ENCODE assay signal across 20 cellular contexts in genomic region chr5:54832846-54833245, GRCh38.
DNase-seq lines count a peak whose midpoint lies in the region; ATAC-seq, FAIRE-seq and TF ChIP-seq lines count a peak whose summit lies in the region.
"Had no signal": no experiment of that assay in that cellular context is flagged by ENCODE, and none has a peak within 500 bp of the region (broad histone marks: within the 10 kb centered on the region; RNA-seq: fewer than 3 reads in every experiment).

No MANE protein-coding gene starts in this region.

- peaks cover 0 to 32% (median 2%) of the 10 kb centered on the region in 4 donors for H3K4me1 ChIP-seq in right lobe of liver
- no peaks in the 10 kb centered on the region for H3K4me1 ChIP-seq in HepG2 (ENCODE audit: insufficient read depth, low read length)
- peaks cover 3% of the 10 kb centered on the region for H3K4me1 ChIP-seq in parathyroid adenoma
- H3K4me1 ChIP-seq: uterus had no signal

- H3K36me3 ChIP-seq in right lobe of liver (no peaks in the 10 kb centered on the region), HepG2 (replicated peaks in 1 of 2; ENCODE audit: control insufficient read depth in 1 of 2, insufficient read depth in 2 of 2, low read length in 2 of 2) (no peaks in the 10 kb centered on the region), parathyroid adenoma (ENCODE audit: control insufficient read depth, insufficient read depth, low read length) (no peaks in the 10 kb centered on the region)
- H3K36me3 ChIP-seq: heart left ventricle, pancreas, uterus had no signal

- ATAC-seq in right lobe of liver, result peak in 3 of 4 donors; percentile 32 to 43 (median 38)
- ATAC-seq in HepG2, result no peak
- ATAC-seq in GM21619 (IDR thresholded peaks at IDR 0.05; ENCODE audit: unreplicated experiment), result no peak
- no peak for ATAC-seq in GM18868 (IDR thresholded peaks at IDR 0.05; ENCODE audit: unreplicated experiment)
- ATAC-seq: heart left ventricle had no signal

- BruUV-seq in HepG2 (replicated peaks; lab: Mats Ljungman, UMichigan), result no TSS peak

- no peaks in the 10 kb centered on the region for H3K36me3 Mint-ChIP-seq in activated naive CD8-positive, alpha-beta T cell treated with anti-CD3 and anti-CD28 coated beads for 36 hours

- WGBS in right lobe of liver (ENCODE audit: insufficient coverage, low coverage, low lambda C conversion rate, missing lambda C conversion rate), result 54% methylated on average over 6 of the region's 6 CpGs
- WGBS in HepG2 (ENCODE audit: low lambda C conversion rate), result 59% methylated on average over 6 of the region's 6 CpGs

- TF ChIP-seq POLR2A in right lobe of liver (IDR thresholded peaks at IDR 0.05), result no peak
- TF ChIP-seq POLR2A in HepG2 (IDR thresholded peaks at IDR 0.05; ENCODE audit: insufficient read depth in 1 of 2, low read depth in 2 of 2, low read length in 2 of 2), result no peak

- no peak overlapping the region for H3K27ac ChIP-seq in right lobe of liver
- H3K27ac ChIP-seq in HepG2 (ENCODE audit: extremely low read length, insufficient read depth, low read length), result no peak overlapping the region
- H3K27ac ChIP-seq in parathyroid adenoma, result no peak overlapping the region
- H3K27ac ChIP-seq: GM23248, pancreas, uterus had no signal

- H3K27me3 Mint-ChIP-seq in activated naive CD8-positive, alpha-beta T cell treated with anti-CD3 and anti-CD28 coated beads for 36 hours, result peaks cover 7% of the 10 kb centered on the region

- H3K27ac Mint-ChIP-seq in activated naive CD8-positive, alpha-beta T cell treated with anti-CD3 and anti-CD28 coated beads for 36 hours, result no peak overlapping the region
- H3K27ac Mint-ChIP-seq: T-helper 2 cell treated with Interferon-gamma antibody and Interleukin-4, amounts not matched to agents 5 μg/mL and 100 μg/mL, for 36 hours had no signal

- intact Hi-C loops in right lobe of liver (cut with DNase I) (no loop called here), HepG2 (cut with micrococcal nuclease; ENCODE audit: unreplicated experiment) (no loop called here)

- CTCF ChIA-PET in HepG2 (lab: Yijun Ruan, JAX; ENCODE audit: low intra/inter-chr PET ratio, low total read pairs), result no interaction called here

- no peak overlapping the region for H3K9ac ChIP-seq in HepG2 (ENCODE audit: insufficient read depth, low read depth, low read length)
- no peak overlapping the region for H3K9ac ChIP-seq in parathyroid adenoma
- H3K9ac ChIP-seq: GM23248 had no signal

- in situ Hi-C loops in HepG2 (cut with HindIII; ENCODE audit: extremely low pct_ligation_motif_present, low pct_unique_long_range_greater_than_20kb), result no loop called here

- no peak overlapping the region for H3K4me3 ChIP-seq in right lobe of liver
- no peak overlapping the region for H3K4me3 ChIP-seq in HepG2 (replicated peaks in 1 of 3; ENCODE audit: insufficient read depth in 1 of 3, low read depth in 2 of 3, low read length in 3 of 3)
- no peak overlapping the region for H3K4me3 ChIP-seq in parathyroid adenoma (ENCODE audit: low read depth, low read length)
- H3K4me3 ChIP-seq: GM23248, heart left ventricle, pancreas, uterus had no signal

- no peak for TF ChIP-seq RAD21 in HepG2 (CRISPR knock-in tag; IDR thresholded peaks at IDR 0.05)

- POLR2A ChIA-PET in HepG2 (lab: Yijun Ruan, JAX), result no interaction called here

- H3K9me3 Mint-ChIP-seq in activated naive CD8-positive, alpha-beta T cell treated with anti-CD3 and anti-CD28 coated beads for 36 hours, result no peaks in the 10 kb centered on the region
- H3K9me3 Mint-ChIP-seq: T-helper 2 cell treated with Interferon-gamma antibody and Interleukin-4, amounts not matched to agents 5 μg/mL and 100 μg/mL, for 36 hours had no signal

- FAIRE-seq in HepG2 (lab: Jason Lieb, UNC), result no peak
- FAIRE-seq: kidney, pancreas had no signal

- TF ChIP-seq EP300 in HepG2 (IDR thresholded peaks at IDR 0.05; ENCODE audit: low read depth in 2 of 2, low read length in 2 of 2) (no peak), HepG2 (CRISPR knock-in tag; IDR thresholded peaks at IDR 0.05; ENCODE audit: borderline replicate concordance) (no peak)

- H3K27me3 ChIP-seq in right lobe of liver (no peaks in the 10 kb centered on the region), HepG2 (ENCODE audit: control insufficient read depth in 1 of 2, insufficient read depth in 2 of 2, low read length in 2 of 2) (no peaks in the 10 kb centered on the region), parathyroid adenoma (ENCODE audit: control insufficient read depth, insufficient read depth, low read length) (no peaks in the 10 kb centered on the region)
- H3K27me3 ChIP-seq: heart left ventricle, pancreas, uterus had no signal

- TF ChIP-seq CTCF in right lobe of liver (IDR thresholded peaks at IDR 0.05), result no peak
- no peak for TF ChIP-seq CTCF in HepG2 (CRISPR knock-in tag; IDR thresholded peaks at IDR 0.05)
- no peak for TF ChIP-seq CTCF in parathyroid adenoma (IDR thresholded peaks at IDR 0.05)

- H3K79me2 ChIP-seq in HepG2 (ENCODE audit: insufficient read depth, low read length), result no peaks in the 10 kb centered on the region
- H3K79me2 ChIP-seq in parathyroid adenoma, result no peaks in the 10 kb centered on the region

- H4K20me1 ChIP-seq in HepG2 (ENCODE audit: insufficient read depth, low read length), result no peaks in the 10 kb centered on the region

- H3K9me3 ChIP-seq in right lobe of liver, result no peaks in the 10 kb centered on the region
- H3K9me3 ChIP-seq in HepG2 (ENCODE audit: low read length), result no peaks in the 10 kb centered on the region
- H3K9me3 ChIP-seq in parathyroid adenoma (ENCODE audit: control insufficient read depth, low read length), result no peaks in the 10 kb centered on the region
- H3K9me3 ChIP-seq: heart left ventricle, pancreas, uterus had no signal

- no peak overlapping the region for H2AFZ ChIP-seq in HepG2 (ENCODE audit: low read length)
- peak overlapping the region; percentile 13 for H2AFZ ChIP-seq in parathyroid adenoma
- H2AFZ ChIP-seq: GM23248 had no signal

- DNase-seq in right lobe of liver, result no peak
- no peak for DNase-seq in HepG2 (ENCODE audit: low spot score)
- peak; percentile 77 for DNase-seq in iris pigment epithelial cell (ENCODE audit: low read depth)
- no peak for DNase-seq in activated naive CD8-positive, alpha-beta T cell treated with anti-CD3 and anti-CD28 coated beads for 36 hours
- no peak for DNase-seq in cerebellum (ENCODE audit: low spot score)
- DNase-seq: Calu3; dermis blood vessel endothelial cell; GM23248; heart left ventricle; Kasumi-1; kidney; NCI-H1436; pancreas; SHP77 treated with DMSO at 0.1 percent for 48 hours; stimulated activated naive CD4-positive, alpha-beta T cell treated with Interleukin-2 at 50 U/mL for 16 hours; uterus had no signal

- peaks cover 8% of the 10 kb centered on the region for H3K4me1 Mint-ChIP-seq in activated naive CD8-positive, alpha-beta T cell treated with anti-CD3 and anti-CD28 coated beads for 36 hours

- H3K4me2 ChIP-seq in HepG2 (ENCODE audit: low read depth, low read length), result no peak overlapping the region
- no peak overlapping the region for H3K4me2 ChIP-seq in parathyroid adenoma (ENCODE audit: low read length)

- no peak overlapping the region for H3K4me3 Mint-ChIP-seq in activated naive CD8-positive, alpha-beta T cell treated with anti-CD3 and anti-CD28 coated beads for 36 hours
- H3K4me3 Mint-ChIP-seq: T-helper 2 cell treated with Interferon-gamma antibody and Interleukin-4, amounts not matched to agents 5 μg/mL and 100 μg/mL, for 36 hours had no signal

TF ChIP-seq in HepG2, 621 proteins besides CTCF, POLR2A, EP300 and RAD21:
- no peak for TF ChIP-seq MBD4 (IDR thresholded peaks at IDR 0.05; ENCODE audit: borderline replicate concordance, low read length)

Comparison
In these comparisons a context has a peak if more than half of its experiments do, and no peak if none do; other contexts are left out.
1. ATAC-seq: peak in right lobe of liver (3 of 4); none in HepG2 (single experiment), GM21619 (single experiment) and GM18868 (single experiment).